ENCODE assay signal across 1 cellular context in the genomic region with DNA sequence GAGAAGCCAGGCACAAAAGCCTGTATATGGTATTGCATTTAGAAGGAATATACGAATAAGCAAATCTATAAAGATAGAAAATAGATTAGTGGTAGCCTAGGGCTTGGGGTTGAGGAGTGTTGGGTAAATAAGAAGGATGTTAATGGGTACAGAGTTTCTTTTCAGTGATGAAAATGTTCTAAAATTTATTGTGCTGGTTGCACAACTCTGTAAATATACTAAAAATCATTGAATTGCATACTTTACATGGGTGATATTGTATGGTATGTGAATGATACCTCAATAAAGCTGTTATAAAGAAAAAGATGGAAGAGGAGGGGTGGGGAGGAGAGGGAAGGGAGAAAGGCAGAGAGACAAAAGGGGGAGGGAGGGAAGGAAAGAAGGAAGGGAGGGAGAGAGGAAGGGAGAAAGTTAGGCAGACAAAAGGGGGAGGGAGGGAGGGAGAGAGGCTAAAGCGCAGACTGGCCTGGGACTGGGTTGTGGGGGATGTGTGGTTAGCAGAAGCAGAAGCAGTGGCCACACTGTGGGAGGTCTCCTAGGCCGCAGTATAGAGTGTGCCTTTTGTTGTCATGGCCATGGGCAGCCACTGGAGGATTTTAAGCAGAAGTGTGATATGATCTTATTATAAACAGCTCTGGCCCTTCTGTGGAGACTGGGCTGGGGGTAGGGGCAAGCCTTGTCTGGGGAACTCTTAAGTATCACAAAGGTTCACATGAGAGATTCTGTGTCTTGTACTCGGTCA.
TF ChIP-seq lines count a peak whose summit lies in the region.

No MANE protein-coding gene starts in this region.

TF ChIP-seq in WTC11, 78 proteins besides CTCF, POLR2A, EP300 and RAD21 (continued from another document):
- TF ChIP-seq MAX (CRISPR knock-in tag; IDR thresholded peaks at IDR 0.05) (no peak), FOXK1 (CRISPR knock-in tag; IDR thresholded peaks at IDR 0.05) (no peak), STAT6 (CRISPR knock-in tag; conservative IDR thresholded peaks at IDR 0.05; ENCODE audit: low read depth) (no peak), ZNF671 (CRISPR knock-in tag; IDR thresholded peaks at IDR 0.05) (no peak)
